Comparison of ENCODE assay signal across 1 cellular context in genomic region chr1:92408825-92409224, GRCh38.
TF ChIP-seq lines count a peak whose summit lies in the region.

No MANE protein-coding gene starts in this region.

TF ChIP-seq in IMR-90, 13 proteins besides CTCF, POLR2A, EP300 and RAD21:
- no peak for TF ChIP-seq RCOR1 (IDR thresholded peaks at IDR 0.05; ENCODE audit: insufficient replicate concordance, low read length)
- no peak for TF ChIP-seq RFX5 (IDR thresholded peaks at IDR 0.05; ENCODE audit: low read depth, low read length)
- TF ChIP-seq NFE2L2 (IDR thresholded peaks at IDR 0.05; ENCODE audit: low read depth, low read length) = no peak
- no peak for TF ChIP-seq MAZ (IDR thresholded peaks at IDR 0.05; ENCODE audit: borderline replicate concordance, low read depth, low read length)
- no peak for TF ChIP-seq CHD1 (IDR thresholded peaks at IDR 0.05; ENCODE audit: low read depth, low read length)
- TF ChIP-seq CEBPB (IDR thresholded peaks at IDR 0.05; ENCODE audit: low read depth, low read length) = no peak
- no peak for TF ChIP-seq BHLHE40 (IDR thresholded peaks at IDR 0.05; ENCODE audit: low read depth, low read length)
- TF ChIP-seq SMC3 (IDR thresholded peaks at IDR 0.05; ENCODE audit: low read depth, low read length) = no peak
- TF ChIP-seq USF2 (IDR thresholded peaks at IDR 0.05; ENCODE audit: low read depth, low read length) = no peak
- no peak for TF ChIP-seq ELK1 (IDR thresholded peaks at IDR 0.05; ENCODE audit: borderline replicate concordance, low read depth, low read length)
- no peak for TF ChIP-seq MAFK (IDR thresholded peaks at IDR 0.05; ENCODE audit: low read depth, low read length)
- TF ChIP-seq MXI1 (IDR thresholded peaks at IDR 0.05; ENCODE audit: borderline replicate concordance, low read depth, low read length) = no peak
- TF ChIP-seq FOS (IDR thresholded peaks at IDR 0.05; ENCODE audit: low read depth, low read length) = no peak
